In genomic region chrX:46545111-46546005, GRCh38 we compare ENCODE assay signal across 1 cellular context.
TF ChIP-seq lines count a peak whose summit lies in the region.

Gene ZNF674 (minus strand): TSS chrX:46545421. CDS start chrX:46542087, 3,334 bp downstream.

TF ChIP-seq in K562, 482 proteins besides CTCF, POLR2A, EP300 and RAD21 (continued from another document):
- TF ChIP-seq ZNF280B (CRISPR knock-in tag; IDR thresholded peaks at IDR 0.05) (no peak), TAF15 (IDR thresholded peaks at IDR 0.05; ENCODE audit: low read depth, low read length) (no peak), CTBP1 (IDR thresholded peaks at IDR 0.05; ENCODE audit: borderline replicate concordance) (peak; percentile 39; the same call in 1 of the 2 replicates), SMARCA4 (IDR thresholded peaks at IDR 0.05) (peak; percentile 64), CEBPG (CRISPR knock-in tag; IDR thresholded peaks at IDR 0.05) (peak; percentile 5; the same call in 1 of the 2 replicates), CEBPG (tag; conservative IDR thresholded peaks at IDR 0.05 in 1 of 2, IDR thresholded peaks at IDR 0.05 in 1 of 2) (no peak; a peak in 1 of 4 replicates), ZNF140 (CRISPR knock-in tag; IDR thresholded peaks at IDR 0.05) (no peak), ZNF436 (CRISPR knock-in tag; IDR thresholded peaks at IDR 0.05) (no peak), ZNF740 (CRISPR knock-in tag; IDR thresholded peaks at IDR 0.05) (no peak), ZNF740 (tag; IDR thresholded peaks at IDR 0.05) (no peak), NFATC3 (IDR thresholded peaks at IDR 0.05) (no peak), ZNF449 (CRISPR knock-in tag; IDR thresholded peaks at IDR 0.05) (no peak), ARID1B (IDR thresholded peaks at IDR 0.05) (peak; percentile 66), ZNF174 (CRISPR knock-in tag; IDR thresholded peaks at IDR 0.05) (no peak), NCOR1 (IDR thresholded peaks at IDR 0.05) (peak; percentile 85), SIN3A (IDR thresholded peaks at IDR 0.05; ENCODE audit: borderline replicate concordance in 2 of 2, control insufficient read depth in 1 of 2, low read depth in 2 of 2, low read length in 2 of 2) (peak in 1 of 2 experiments; percentile 8; a peak in 1 of 4 replicates), THRAP3 (IDR thresholded peaks at IDR 0.05; ENCODE audit: borderline replicate concordance) (no peak), KDM4B (IDR thresholded peaks at IDR 0.05; ENCODE audit: borderline replicate concordance in 2 of 2, low read depth in 1 of 2) (no peak), ZKSCAN1 (IDR thresholded peaks at IDR 0.05; ENCODE audit: low read depth, low read length) (no peak), TFE3 (CRISPR knock-in tag; IDR thresholded peaks at IDR 0.05) (no peak), PML (IDR thresholded peaks at IDR 0.05; ENCODE audit: low read length) (peak; percentile 68; the same call in 1 of the 2 replicates), CLOCK (CRISPR knock-in tag; IDR thresholded peaks at IDR 0.05; ENCODE audit: borderline replicate concordance) (no peak), ZNF584 (CRISPR knock-in tag; IDR thresholded peaks at IDR 0.05; ENCODE audit: low read depth) (no peak), SAFB2 (IDR thresholded peaks at IDR 0.05; ENCODE audit: borderline replicate concordance, low read depth, low read length, severe bottlenecking) (no peak), LCOR (CRISPR knock-in tag; IDR thresholded peaks at IDR 0.05) (no peak), ZNF316 (IDR thresholded peaks at IDR 0.05) (no peak)
- TF ChIP-seq, protein P1, sequence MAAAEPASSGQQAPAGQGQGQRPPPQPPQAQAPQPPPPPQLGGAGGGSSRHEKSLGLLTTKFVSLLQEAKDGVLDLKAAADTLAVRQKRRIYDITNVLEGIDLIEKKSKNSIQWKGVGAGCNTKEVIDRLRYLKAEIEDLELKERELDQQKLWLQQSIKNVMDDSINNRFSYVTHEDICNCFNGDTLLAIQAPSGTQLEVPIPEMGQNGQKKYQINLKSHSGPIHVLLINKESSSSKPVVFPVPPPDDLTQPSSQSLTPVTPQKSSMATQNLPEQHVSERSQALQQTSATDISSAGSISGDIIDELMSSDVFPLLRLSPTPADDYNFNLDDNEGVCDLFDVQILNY (CRISPR knock-in tag; IDR thresholded peaks at IDR 0.05): no peak
- TF ChIP-seq, protein P2, sequence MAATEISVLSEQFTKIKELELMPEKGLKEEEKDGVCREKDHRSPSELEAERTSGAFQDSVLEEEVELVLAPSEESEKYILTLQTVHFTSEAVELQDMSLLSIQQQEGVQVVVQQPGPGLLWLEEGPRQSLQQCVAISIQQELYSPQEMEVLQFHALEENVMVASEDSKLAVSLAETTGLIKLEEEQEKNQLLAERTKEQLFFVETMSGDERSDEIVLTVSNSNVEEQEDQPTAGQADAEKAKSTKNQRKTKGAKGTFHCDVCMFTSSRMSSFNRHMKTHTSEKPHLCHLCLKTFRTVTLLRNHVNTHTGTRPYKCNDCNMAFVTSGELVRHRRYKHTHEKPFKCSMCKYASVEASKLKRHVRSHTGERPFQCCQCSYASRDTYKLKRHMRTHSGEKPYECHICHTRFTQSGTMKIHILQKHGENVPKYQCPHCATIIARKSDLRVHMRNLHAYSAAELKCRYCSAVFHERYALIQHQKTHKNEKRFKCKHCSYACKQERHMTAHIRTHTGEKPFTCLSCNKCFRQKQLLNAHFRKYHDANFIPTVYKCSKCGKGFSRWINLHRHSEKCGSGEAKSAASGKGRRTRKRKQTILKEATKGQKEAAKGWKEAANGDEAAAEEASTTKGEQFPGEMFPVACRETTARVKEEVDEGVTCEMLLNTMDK (IDR thresholded peaks at IDR 0.05; ENCODE audit: borderline replicate concordance, insufficient read depth, low read depth, low read length, poor library complexity, severe bottlenecking): peak; percentile 89
- TF ChIP-seq, protein P3, sequence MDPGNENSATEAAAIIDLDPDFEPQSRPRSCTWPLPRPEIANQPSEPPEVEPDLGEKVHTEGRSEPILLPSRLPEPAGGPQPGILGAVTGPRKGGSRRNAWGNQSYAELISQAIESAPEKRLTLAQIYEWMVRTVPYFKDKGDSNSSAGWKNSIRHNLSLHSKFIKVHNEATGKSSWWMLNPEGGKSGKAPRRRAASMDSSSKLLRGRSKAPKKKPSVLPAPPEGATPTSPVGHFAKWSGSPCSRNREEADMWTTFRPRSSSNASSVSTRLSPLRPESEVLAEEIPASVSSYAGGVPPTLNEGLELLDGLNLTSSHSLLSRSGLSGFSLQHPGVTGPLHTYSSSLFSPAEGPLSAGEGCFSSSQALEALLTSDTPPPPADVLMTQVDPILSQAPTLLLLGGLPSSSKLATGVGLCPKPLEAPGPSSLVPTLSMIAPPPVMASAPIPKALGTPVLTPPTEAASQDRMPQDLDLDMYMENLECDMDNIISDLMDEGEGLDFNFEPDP (CRISPR knock-in tag; IDR thresholded peaks at IDR 0.05): no peak
